Comparison of ENCODE assay signal across 10 cellular contexts in genomic region chr17:44110011-44110686, GRCh38. TPM values are rescaled to one million over a fixed set of nuclear protein-coding genes. Genes with fewer than 3 reads are reported as not detected.
DNase-seq lines count a peak whose midpoint lies in the region; ATAC-seq, FAIRE-seq and TF ChIP-seq lines count a peak whose summit lies in the region.
"Had no signal": no experiment of that assay in that cellular context is flagged by ENCODE, and none has a peak within 500 bp of the region (broad histone marks: within the 10 kb centered on the region; RNA-seq: fewer than 3 reads in every experiment).

No MANE protein-coding gene starts in this region.

- no peak for FAIRE-seq in endothelial cell of umbilical vein (lab: Jason Lieb, UNC)

- H3K27ac ChIP-seq in endothelial cell of umbilical vein (ENCODE audit: insufficient read depth, low read depth, low read length), result no peak overlapping the region
- peak overlapping the region; percentile 87 for H3K27ac ChIP-seq in parathyroid adenoma

- H3K4me2 ChIP-seq in endothelial cell of umbilical vein (ENCODE audit: insufficient read depth, low read length), result peak overlapping the region; percentile 49
- H3K4me2 ChIP-seq in parathyroid adenoma (ENCODE audit: low read length), result peak overlapping the region; percentile 74

- CTCF ChIA-PET in endothelial cell of umbilical vein (lab: Charles Lee), result interaction anchor here (0.9 to 3.1 kb wide), 5 partner anchors 11 to 54 kb away, joined by 3 to 13 read pairs (median 6); no protein-coding TSS in a partner anchor

- no peaks in the 10 kb centered on the region for H4K20me1 ChIP-seq in endothelial cell of umbilical vein (replicated peaks; ENCODE audit: control insufficient read depth, extremely low read depth, insufficient read depth, low read length)

- TF ChIP-seq POLR2A in NB4 (IDR thresholded peaks at IDR 0.05; ENCODE audit: extremely low read depth, insufficient read length), result no peak
- TF ChIP-seq POLR2A in endothelial cell of umbilical vein (IDR thresholded peaks at IDR 0.05; ENCODE audit: low read depth, low read length), result no peak

- no peaks in the 10 kb centered on the region for H3K27me3 ChIP-seq in BE2C
- H3K27me3 ChIP-seq in endothelial cell of umbilical vein (ENCODE audit: control insufficient read depth in 2 of 2, insufficient read depth in 2 of 2, low read length in 2 of 2), result no peaks in the 10 kb centered on the region
- no peaks in the 10 kb centered on the region for H3K27me3 ChIP-seq in parathyroid adenoma (ENCODE audit: control insufficient read depth, insufficient read depth, low read length)

- H3K4me1 ChIP-seq in BE2C, result peaks cover 49% of the 10 kb centered on the region
- H3K4me1 ChIP-seq in endothelial cell of umbilical vein (ENCODE audit: control insufficient read depth, extremely low read depth, insufficient read depth, low read length), result peaks cover 14% of the 10 kb centered on the region
- H3K4me1 ChIP-seq in parathyroid adenoma, result peaks cover 58% of the 10 kb centered on the region

- POLR2A ChIA-PET in endothelial cell of umbilical vein (lab: Charles Lee), result no interaction called here

- peak overlapping the region; percentile 20 for H3K9ac ChIP-seq in endothelial cell of umbilical vein (replicated peaks; ENCODE audit: extremely low read depth, insufficient read depth, low read length)
- H3K9ac ChIP-seq in parathyroid adenoma, result no peak overlapping the region

- H3K9me3 ChIP-seq in BE2C (no peaks in the 10 kb centered on the region), endothelial cell of umbilical vein (replicated peaks; ENCODE audit: control insufficient read depth, insufficient read depth, low read length) (no peaks in the 10 kb centered on the region), parathyroid adenoma (ENCODE audit: control insufficient read depth, low read length) (no peaks in the 10 kb centered on the region)

- H3K9me1 ChIP-seq in endothelial cell of umbilical vein (replicated peaks; ENCODE audit: control insufficient read depth, extremely low read depth, insufficient read depth, low read length), result no peaks in the 10 kb centered on the region

- dilution Hi-C loops in endothelial cell of umbilical vein (cut with MboI; ENCODE audit: extremely low pct_ligation_motif_present, low sequenced_read_pairs), result no loop called here

- intact Hi-C loops in endothelial cell of umbilical vein (cut with micrococcal nuclease), result loop anchor here (10.0 kb wide), 1 partner anchor 105 kb away; the partner anchor contains the start of gene NAGS
- intact Hi-C loops in posterior vena cava (cut with DNase I), result loop anchor here in 1 of 2 donors (5.0 kb wide), 1 partner anchor 757 kb away; no protein-coding TSS in a partner anchor

- TF ChIP-seq CTCF in BE2C (IDR thresholded peaks at IDR 0.05; ENCODE audit: low read depth, low read length), result no peak
- TF ChIP-seq CTCF in NB4 (IDR thresholded peaks at IDR 0.05; ENCODE audit: low read depth, low read length), result no peak
- no peak for TF ChIP-seq CTCF in endothelial cell of umbilical vein (IDR thresholded peaks at IDR 0.05; ENCODE audit: extremely low read depth in 1 of 2, insufficient read depth in 1 of 2, low read depth in 1 of 2, low read length in 2 of 2)
- no peak for TF ChIP-seq CTCF in parathyroid adenoma (IDR thresholded peaks at IDR 0.05)

- DNase-seq in BE2C (no peak), NB4 (ENCODE audit: low read depth) (no peak), endothelial cell of umbilical vein (ENCODE audit: low read depth, low spot score) (no peak), posterior vena cava (ENCODE audit: low spot score) (no peak)
- DNase-seq in activated CD4-positive, CD25-positive, alpha-beta regulatory T cell treated with anti-CD3 and anti-CD28 coated beads, Interleukin-2, amount 50 U/mL, for 72 hours, result no peak
- DNase-seq in activated CD4-positive, alpha-beta T cell treated with anti-CD3 and anti-CD28 coated beads for 4 hours, result no peak
- DNase-seq: activated CD4-positive, alpha-beta T cell treated with anti-CD3 and anti-CD28 coated beads for 48 hours; DND-41 had no signal

- no peaks in the 10 kb centered on the region; the same call in none of the 2 replicates for H3K36me3 ChIP-seq in BE2C
- peaks cover 0 to 5% of the 10 kb centered on the region in 2 experiments for H3K36me3 ChIP-seq in endothelial cell of umbilical vein (ENCODE audit: control insufficient read depth in 2 of 2, extremely low read depth in 1 of 2, insufficient read depth in 2 of 2, low read length in 2 of 2)
- H3K36me3 ChIP-seq in parathyroid adenoma (ENCODE audit: control insufficient read depth, insufficient read depth, low read length), result no peaks in the 10 kb centered on the region

- no peaks in the 10 kb centered on the region for H3K79me2 ChIP-seq in endothelial cell of umbilical vein (ENCODE audit: control insufficient read depth, insufficient read depth, low read length)
- peaks cover 45% of the 10 kb centered on the region for H3K79me2 ChIP-seq in parathyroid adenoma

- ATAC-seq in GM21515 (IDR thresholded peaks at IDR 0.05; ENCODE audit: unreplicated experiment), result no peak

- H2AFZ ChIP-seq in endothelial cell of umbilical vein (ENCODE audit: low read depth, low read length) (no peak overlapping the region), parathyroid adenoma (no peak overlapping the region)

- BruUV-seq in endothelial cell of umbilical vein (replicated peaks; lab: Mats Ljungman, UMichigan), result no TSS peak

- H3K4me3 ChIP-seq in BE2C (ENCODE audit: low read depth, low read length) (peak overlapping the region; percentile 60), NB4 (ENCODE audit: low read depth, low read length) (peak overlapping the region; percentile 62), endothelial cell of umbilical vein (replicated peaks in 1 of 3; ENCODE audit: insufficient read depth in 1 of 3, low read depth in 1 of 3, low read length in 3 of 3) (no peak overlapping the region), parathyroid adenoma (ENCODE audit: low read depth, low read length) (peak overlapping the region; percentile 55)

TF ChIP-seq in endothelial cell of umbilical vein, 7 proteins besides CTCF, POLR2A, EP300 and RAD21 (continues in another document):
- no peak for TF ChIP-seq EZH2 (IDR thresholded peaks at IDR 0.05; ENCODE audit: borderline replicate concordance, low read depth, low read length, severe bottlenecking)
- TF ChIP-seq FOS (IDR thresholded peaks at IDR 0.05; ENCODE audit: borderline replicate concordance, insufficient read depth, low read length), result no peak
- no peak for TF ChIP-seq MYC (IDR thresholded peaks at IDR 0.05; ENCODE audit: low read depth, low read length)
- no peak for TF ChIP-seq JUN (IDR thresholded peaks at IDR 0.05; ENCODE audit: borderline replicate concordance, insufficient read depth, insufficient read length, low read depth)
- no peak for TF ChIP-seq GATA2 (IDR thresholded peaks at IDR 0.05; ENCODE audit: insufficient read depth, insufficient read length, low read depth, low read length)
- TF ChIP-seq POLR2AphosphoS5 (IDR thresholded peaks at IDR 0.05; ENCODE audit: insufficient read depth, low read depth, low read length), result no peak

RNA-seq across cellular contexts. Expression of gene HDAC5, which starts 13.3 kb away (rescaled TPM):
- 179 TPM for polyA plus RNA-seq in BE2C (2012; ENCODE audit: insufficient read depth, insufficient read length, low read depth)
- total RNA-seq in endothelial cell of umbilical vein (40.2 and 40.4 TPM in 2 replicates), posterior vena cava (10 to 100 TPM; 28.5 to 51.7 TPM)
- 35.4 and 40.0 TPM in 2 replicates for polyA plus RNA-seq in endothelial cell of umbilical vein
- polyA plus RNA-seq in endothelial cell of umbilical vein (2011; cell fraction: cytosol; rRNA removed), result 22.2 and 28.4 TPM in 2 replicates
- polyA plus RNA-seq in endothelial cell of umbilical vein (2011; cell fraction: nucleus; rRNA removed), result 31.7 and 40.2 TPM in 2 replicates
- polyA plus RNA-seq in endothelial cell of umbilical vein (2012), result 12.7 and 20.4 TPM in 2 replicates
- polyA minus RNA-seq in endothelial cell of umbilical vein, result 39.3 and 54.8 TPM in 2 replicates
- polyA minus RNA-seq in endothelial cell of umbilical vein (2011; cell fraction: cytosol; rRNA and poly(A)+ RNA removed), result 27.1 TPM
- polyA minus RNA-seq in endothelial cell of umbilical vein (2011; cell fraction: nucleus; rRNA and poly(A)+ RNA removed), result 15.8 and 25.9 TPM in 2 replicates

RNA-seq across cellular contexts. Expression of gene HROB, which starts 31.6 kb away (rescaled TPM):
- 2.1 TPM for polyA plus RNA-seq in BE2C (2012; ENCODE audit: insufficient read depth, insufficient read length, low read depth)
- 9.0 and 10.1 TPM in 2 replicates for total RNA-seq in endothelial cell of umbilical vein
- 6.9 and 7.0 TPM in 2 replicates for polyA plus RNA-seq in endothelial cell of umbilical vein
- polyA plus RNA-seq in endothelial cell of umbilical vein (2011; cell fraction: cytosol; rRNA removed), result 5.0 and 5.5 TPM in 2 replicates
- 9.7 and 14.6 TPM in 2 replicates for polyA plus RNA-seq in endothelial cell of umbilical vein (2011; cell fraction: nucleus; rRNA removed)
- 2.6 and 5.1 TPM in 2 replicates for polyA plus RNA-seq in endothelial cell of umbilical vein (2012)
- polyA minus RNA-seq in endothelial cell of umbilical vein, result 6.5 and 12.4 TPM in 2 replicates
- 12.6 TPM for polyA minus RNA-seq in endothelial cell of umbilical vein (2011; cell fraction: cytosol; rRNA and poly(A)+ RNA removed)
- polyA minus RNA-seq in endothelial cell of umbilical vein (2011; cell fraction: nucleus; rRNA and poly(A)+ RNA removed), result 4.3 and 5.4 TPM in 2 replicates
- total RNA-seq in posterior vena cava, result 1 to 10 TPM in 1 of 2 donors, under 1 TPM in 1; 0.65 to 1.2 TPM

RNA-seq across cellular contexts. Expression of gene G6PC3, which starts 39.6 kb away (rescaled TPM):
- polyA plus RNA-seq in BE2C (2012; ENCODE audit: insufficient read depth, insufficient read length, low read depth), result 92.3 TPM
- total RNA-seq in endothelial cell of umbilical vein, result 74.1 and 78.4 TPM in 2 replicates
- polyA plus RNA-seq in endothelial cell of umbilical vein, result 194 and 277 TPM in 2 replicates
- 113 and 123 TPM in 2 replicates for polyA plus RNA-seq in endothelial cell of umbilical vein (2011; cell fraction: cytosol; rRNA removed)
- 41.9 and 49.3 TPM in 2 replicates for polyA plus RNA-seq in endothelial cell of umbilical vein (2011; cell fraction: nucleus; rRNA removed)
- 110 and 116 TPM in 2 replicates for polyA plus RNA-seq in endothelial cell of umbilical vein (2012)
- polyA minus RNA-seq in endothelial cell of umbilical vein, result 158 and 188 TPM in 2 replicates
- 79.5 TPM for polyA minus RNA-seq in endothelial cell of umbilical vein (2011; cell fraction: cytosol; rRNA and poly(A)+ RNA removed)
- polyA minus RNA-seq in endothelial cell of umbilical vein (2011; cell fraction: nucleus; rRNA and poly(A)+ RNA removed), result 31.0 and 31.3 TPM in 2 replicates
- 10 to 100 TPM; 40.3 to 41.4 TPM for total RNA-seq in posterior vena cava

RNA-seq across cellular contexts. Expression of gene LSM12, which starts 43.7 kb away (rescaled TPM):
- polyA plus RNA-seq in BE2C (2012; ENCODE audit: insufficient read depth, insufficient read length, low read depth), result 48.8 TPM
- total RNA-seq in endothelial cell of umbilical vein (68.9 and 73.5 TPM in 2 replicates), posterior vena cava (10 to 100 TPM; 37.5 to 38.2 TPM)
- 34.3 and 36.5 TPM in 2 replicates for polyA plus RNA-seq in endothelial cell of umbilical vein
- polyA plus RNA-seq in endothelial cell of umbilical vein (2011; cell fraction: cytosol; rRNA removed), result 40.7 and 40.9 TPM in 2 replicates
- 28.0 and 28.8 TPM in 2 replicates for polyA plus RNA-seq in endothelial cell of umbilical vein (2011; cell fraction: nucleus; rRNA removed)
- polyA plus RNA-seq in endothelial cell of umbilical vein (2012), result 42.4 and 52.8 TPM in 2 replicates
- polyA minus RNA-seq in endothelial cell of umbilical vein, result 48.4 and 50.5 TPM in 2 replicates
- polyA minus RNA-seq in endothelial cell of umbilical vein (2011; cell fraction: cytosol; rRNA and poly(A)+ RNA removed), result 43.3 TPM
- polyA minus RNA-seq in endothelial cell of umbilical vein (2011; cell fraction: nucleus; rRNA and poly(A)+ RNA removed), result 22.7 and 26.0 TPM in 2 replicates

Comparison
In these comparisons a context has a peak if more than half of its experiments do, and no peak if none do; other contexts are left out.
1. H3K4me3 ChIP-seq: peak in BE2C (single experiment), NB4 (single experiment) and parathyroid adenoma (single experiment); none in endothelial cell of umbilical vein (0 of 3).